21 cellular contexts compared by ENCODE assay signal in the genomic region with DNA sequence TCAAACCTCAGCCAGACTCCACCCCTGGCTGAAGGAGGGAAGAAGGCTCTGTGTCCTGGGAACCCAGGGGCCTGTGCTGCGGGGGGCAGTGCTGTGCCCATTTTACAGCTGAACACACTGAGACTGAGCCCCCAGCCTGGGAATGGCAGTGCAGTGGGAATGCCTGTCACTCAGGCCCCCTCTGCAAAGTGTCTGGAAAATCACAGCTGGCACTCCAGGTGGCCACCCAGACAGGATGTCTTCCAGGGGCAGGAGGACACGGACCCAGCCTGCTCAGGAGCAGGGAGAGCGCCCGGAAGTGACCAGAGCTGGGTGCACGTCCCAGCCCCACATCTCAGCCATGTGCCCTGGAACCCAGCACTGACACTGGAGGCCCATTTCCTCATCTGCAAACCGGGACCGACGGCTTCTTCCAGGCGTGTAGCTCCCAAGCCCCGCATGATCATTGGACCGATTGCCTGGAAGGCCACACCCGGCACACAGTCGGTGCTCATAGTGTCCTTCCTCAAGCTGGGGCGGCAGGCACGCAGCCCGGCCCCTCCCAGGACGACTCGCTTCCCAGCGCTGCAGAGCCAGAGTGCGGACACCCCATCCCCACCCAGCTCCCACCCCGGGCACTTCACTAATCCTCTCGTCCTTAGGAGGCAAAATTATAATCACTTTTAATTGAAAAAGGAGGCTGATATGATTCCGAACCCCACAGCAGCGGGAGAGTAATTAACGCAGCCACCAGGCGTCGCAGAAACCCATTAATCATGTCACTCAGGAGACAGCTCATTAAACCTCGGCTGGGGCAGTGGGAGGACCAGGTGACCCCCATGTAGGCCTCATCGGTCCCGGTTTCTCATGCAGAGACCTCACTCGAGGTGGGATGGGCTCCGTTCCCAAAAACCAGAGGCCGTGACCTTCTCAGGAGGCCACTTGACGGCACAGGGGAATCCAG. TPM values are rescaled to one million over a fixed set of nuclear protein-coding genes. Genes with fewer than 3 reads are reported as not detected.
A peak's percentile ranks its signal among the peaks of the same experiment; 100 is the strongest.
DNase-seq lines count a peak whose midpoint lies in the region.
"Had no signal": no experiment of that assay in that cellular context is flagged by ENCODE, and none has a peak within 500 bp of the region (broad histone marks: within the 10 kb centered on the region; RNA-seq: fewer than 3 reads in every experiment).

No MANE protein-coding gene starts in this region.

- no peaks in the 10 kb centered on the region for H3K9me2 ChIP-seq in Karpas-422 (replicated peaks; ENCODE audit: insufficient read depth, low read length)

- H3K27ac ChIP-seq in Karpas-422 (ENCODE audit: low read length) = no peak overlapping the region
- no peak overlapping the region for H3K27ac ChIP-seq in mesenchymal stem cell (ENCODE audit: low read length, poor library complexity, severe bottlenecking)
- H3K27ac ChIP-seq: BLaER1 treated with 17β-estradiol and CSF1 and Interleukin-3, amounts not matched to agents 10 nM and 100 nM; epithelial cell of prostate had no signal

- no peak overlapping the region for H2AK5ac ChIP-seq in mesenchymal stem cell (ENCODE audit: low read length, severe bottlenecking)

- peak overlapping the region; percentile 13 for H4K8ac ChIP-seq in mesenchymal stem cell (ENCODE audit: low read length)

- DNase-seq in COLO668 (lab: John Stamatoyannopoulos, UW; ENCODE audit: unreplicated experiment) (peak; percentile 23), Karpas-422 (peak; percentile 55), NCI-H82 (lab: John Stamatoyannopoulos, UW) (peak; percentile 42), mesenchymal stem cell (no peak), H4 (ENCODE audit: low spot score) (no peak), GF-D8 (lab: John Stamatoyannopoulos, UW) (no peak), KBM-7 (no peak)
- DNase-seq: activated CD4-positive, alpha-beta T cell treated with anti-CD3 and anti-CD28 coated beads for 48 hours; activated naive CD4-positive, alpha-beta T cell; activated T-cell treated with anti-CD3 and anti-CD28 coated beads, Interleukin-2, amount 50 U/mL, for 4 hours; effector CD4-positive, alpha-beta T cell; head of caudate nucleus; left cardiac atrium; MG63; NCI-H1436 treated with DMSO at 0.1 percent for 48 hours; NCI-H226; stimulated activated CD4-positive, alpha-beta T cell treated with anti-CD3 and anti-CD28 coated beads, Interleukin-4, amount 100 ng/mL, for 24 hours; stimulated activated naive CD4-positive, alpha-beta T cell; T-helper 17 cell had no signal

- H3K4me2 ChIP-seq in Karpas-422 (ENCODE audit: low read depth, low read length, poor library complexity, severe bottlenecking) (no peak overlapping the region), mesenchymal stem cell (ENCODE audit: low read length, poor library complexity, severe bottlenecking) (no peak overlapping the region)
- H3K4me2 ChIP-seq: BLaER1 treated with 17β-estradiol and CSF1 and Interleukin-3, amounts not matched to agents 10 nM and 100 nM had no signal

- no peak overlapping the region for H2BK12ac ChIP-seq in mesenchymal stem cell (ENCODE audit: low read length in 2 of 2)

- no peak overlapping the region for H4K91ac ChIP-seq in mesenchymal stem cell (ENCODE audit: low read length)

- H3K27me3 ChIP-seq in Karpas-422 (ENCODE audit: low read length) = no peaks in the 10 kb centered on the region
- H3K27me3 ChIP-seq in mesenchymal stem cell (ENCODE audit: control insufficient read depth in 1 of 2, insufficient read depth in 1 of 2, low read length in 2 of 2) = no peaks in the 10 kb centered on the region
- H3K27me3 ChIP-seq: BLaER1 treated with 17β-estradiol and CSF1 and Interleukin-3, amounts not matched to agents 10 nM and 100 nM; MG63 had no signal

- WGBS in mesenchymal stem cell = 86% methylated on average over 31 of the region's 34 CpGs

- no peak overlapping the region for H3K4ac ChIP-seq in mesenchymal stem cell (ENCODE audit: low read depth in 1 of 2, low read length in 2 of 2)

- H3K9me3 ChIP-seq in Karpas-422 (ENCODE audit: low read length) (no peaks in the 10 kb centered on the region), mesenchymal stem cell (ENCODE audit: control insufficient read depth, low read length) (no peaks in the 10 kb centered on the region)
- H3K9me3 ChIP-seq: BLaER1 treated with 17β-estradiol and CSF1 and Interleukin-3, amounts not matched to agents 10 nM and 100 nM; MG63 had no signal

- H3K9ac ChIP-seq in Karpas-422 (ENCODE audit: low read length) = no peak overlapping the region
- no peak overlapping the region for H3K9ac ChIP-seq in mesenchymal stem cell (ENCODE audit: low read length)
- H3K9ac ChIP-seq: BLaER1 treated with 17β-estradiol and CSF1 and Interleukin-3, amounts not matched to agents 10 nM and 100 nM had no signal

- H2BK15ac ChIP-seq in mesenchymal stem cell (ENCODE audit: low read depth, poor library complexity, severe bottlenecking) = no peak overlapping the region

- peak overlapping the region in 1 of 2 experiments; percentile 30 for H3K18ac ChIP-seq in mesenchymal stem cell (ENCODE audit: low read depth in 1 of 2, low read length in 2 of 2)

- H2BK120ac ChIP-seq in mesenchymal stem cell (ENCODE audit: low read depth, low read length) = no peak overlapping the region

- in situ Hi-C loops in KBM-7 (cut with MboI; ENCODE audit: low pct_unique_long_range_greater_than_20kb, low sequenced_read_pairs) = no loop called here

- H4K20me1 ChIP-seq in Karpas-422 (ENCODE audit: insufficient read depth, low read depth, low read length) = no peaks in the 10 kb centered on the region

- H2AFZ ChIP-seq in Karpas-422 (ENCODE audit: low read length) (no peak overlapping the region), mesenchymal stem cell (ENCODE audit: low read depth, low read length) (no peak overlapping the region)

- H3K36me3 ChIP-seq in Karpas-422 (ENCODE audit: insufficient read depth, low read length) (no peaks in the 10 kb centered on the region), mesenchymal stem cell (ENCODE audit: control insufficient read depth in 1 of 2, insufficient read depth in 2 of 2, low read depth in 1 of 2, low read length in 2 of 2) (peaks cover 10 to 14% of the 10 kb centered on the region in 2 experiments)
- H3K36me3 ChIP-seq: BLaER1 treated with 17β-estradiol and CSF1 and Interleukin-3, amounts not matched to agents 10 nM and 100 nM; MG63 had no signal

- no peaks in the 10 kb centered on the region for H3K79me2 ChIP-seq in Karpas-422 (ENCODE audit: low read length)

- H2BK5ac ChIP-seq in mesenchymal stem cell (ENCODE audit: low read depth, low read length, poor library complexity, severe bottlenecking) = no peak overlapping the region

- no peaks in the 10 kb centered on the region for H3K4me1 ChIP-seq in Karpas-422 (ENCODE audit: low read length)
- peaks cover 4% of the 10 kb centered on the region for H3K4me1 ChIP-seq in mesenchymal stem cell (ENCODE audit: control insufficient read depth, insufficient read depth, low read depth, low read length)
- H3K4me1 ChIP-seq: BLaER1 treated with 17β-estradiol and CSF1 and Interleukin-3, amounts not matched to agents 10 nM and 100 nM had no signal

- H3K4me3 ChIP-seq in Karpas-422 (ENCODE audit: low read length) = no peak overlapping the region
- H3K4me3 ChIP-seq in mesenchymal stem cell (ENCODE audit: insufficient read depth in 1 of 2, low read depth in 1 of 2, low read length in 2 of 2) = no peak overlapping the region
- H3K4me3 ChIP-seq: BLaER1 treated with 17β-estradiol and CSF1 and Interleukin-3, amounts not matched to agents 10 nM and 100 nM; MG63 had no signal

- no peak overlapping the region for H3K14ac ChIP-seq in mesenchymal stem cell (ENCODE audit: low read length in 2 of 2)

- H3K23ac ChIP-seq in mesenchymal stem cell (ENCODE audit: low read length in 2 of 2) = no peak overlapping the region

- H3K79me1 ChIP-seq in mesenchymal stem cell (replicated peaks; ENCODE audit: low read length, poor library complexity, severe bottlenecking) = peaks cover 3% of the 10 kb centered on the region

RNA-seq across cellular contexts. Expression of a gene that starts 32.9 kb away (rescaled TPM):
- total RNA-seq in Karpas-422 (2014; rRNA removed; shearing (Covaris generic); ENCODE audit: low replicate concordance) = not detected in 2 replicates
- 11.1 TPM for polyA plus RNA-seq in mesenchymal stem cell (2013, experiment 1 of 2)
- polyA plus RNA-seq in mesenchymal stem cell (2013, experiment 2 of 2) = 10.4 TPM
- total RNA-seq in H4 (2014; rRNA removed; shearing (Covaris generic)) = 0.08 and 0.12 TPM in 2 replicates

RNA-seq across cellular contexts. Expression of a gene that starts 37.4 kb away (rescaled TPM):
- total RNA-seq in Karpas-422 (2014; rRNA removed; shearing (Covaris generic); ENCODE audit: low replicate concordance) = 0.36 and 0.75 TPM in 2 replicates
- 3.4 TPM for polyA plus RNA-seq in mesenchymal stem cell (2013, experiment 1 of 2)
- 3.4 TPM for polyA plus RNA-seq in mesenchymal stem cell (2013, experiment 2 of 2)
- total RNA-seq in H4 (2014; rRNA removed; shearing (Covaris generic)) = 0.29 and 0.86 TPM in 2 replicates

Comparison
In these comparisons a context has a peak if more than half of its experiments do, and no peak if none do; other contexts are left out.
1. DNase-seq: peak in COLO668 (single experiment), Karpas-422 (single experiment) and NCI-H82 (single experiment); none in mesenchymal stem cell (single experiment), H4 (single experiment), GF-D8 (single experiment) and KBM-7 (single experiment).